Comparison of ENCODE assay signal across 14 cellular contexts in genomic region chr11:86248609-86249008, GRCh38. TPM values are rescaled to one million over a fixed set of nuclear protein-coding genes. Genes with fewer than 3 reads are reported as not detected.
A peak's percentile ranks its signal among the peaks of the same experiment; 100 is the strongest.
DNase-seq lines count a peak whose midpoint lies in the region; ATAC-seq and TF ChIP-seq lines count a peak whose summit lies in the region.
"Had no signal": no experiment of that assay in that cellular context is flagged by ENCODE, and none has a peak within 500 bp of the region (broad histone marks: within the 10 kb centered on the region; RNA-seq: fewer than 3 reads in every experiment).

No MANE protein-coding gene starts in this region.

- H2BK12ac ChIP-seq in trophoblast cell (ENCODE audit: low read length) = no peak overlapping the region

- peaks cover 8% of the 10 kb centered on the region; the same call in 1 of the 2 replicates for H4K20me1 ChIP-seq in GM23338 (replicated peaks; ENCODE audit: insufficient read depth)

- H3K4me1 Mint-ChIP-seq in GM23338 = peaks cover 33% of the 10 kb centered on the region
- peaks cover 55% of the 10 kb centered on the region for H3K4me1 Mint-ChIP-seq in activated CD8-positive, alpha-beta T cell treated with anti-CD3 and anti-CD28 coated beads, Interleukin-2, amount 10 ng/mL, durations not matched to agents 7 days and 5 days (ENCODE audit: low read depth)

- H3K27me3 ChIP-seq in GM23338 (ENCODE audit: insufficient read depth) (peaks cover 6% of the 10 kb centered on the region; the same call in 1 of the 2 replicates), trophoblast cell (ENCODE audit: insufficient read depth, low read length) (no peaks in the 10 kb centered on the region)
- H3K27me3 ChIP-seq: neutrophil, tibial artery had no signal

- no peak overlapping the region for H4K91ac ChIP-seq in trophoblast cell (ENCODE audit: low read depth, low read length)

- peak overlapping the region; percentile 51; the same call in 1 of the 3 replicates for H3K4me3 Mint-ChIP-seq in GM23338
- no peak overlapping the region for H3K4me3 Mint-ChIP-seq in activated CD8-positive, alpha-beta T cell treated with anti-CD3 and anti-CD28 coated beads, Interleukin-2, amount 10 ng/mL, durations not matched to agents 7 days and 5 days

- no peaks in the 10 kb centered on the region for H3F3A ChIP-seq in GM23338 (replicated peaks; ENCODE audit: low read depth)

- H3K79me2 ChIP-seq in GM23338 (replicated peaks; ENCODE audit: insufficient read depth) (peaks cover 83% of the 10 kb centered on the region), trophoblast cell (ENCODE audit: control insufficient read depth, insufficient read depth, low read length, poor library complexity) (peaks cover 15% of the 10 kb centered on the region)

- H2BK120ac ChIP-seq in trophoblast cell (ENCODE audit: insufficient read depth, low read length, poor library complexity) = no peak overlapping the region

- TF ChIP-seq CTCF in GM23338 (conservative IDR thresholded peaks at IDR 0.05; ENCODE audit: low read depth in 2 of 2) = no peak

- no peak overlapping the region for H2BK5ac ChIP-seq in trophoblast cell (ENCODE audit: low read depth, low read length, poor library complexity)

- no peaks in the 10 kb centered on the region for H3K9me2 ChIP-seq in GM23338 (ENCODE audit: insufficient read depth)

- CTCF ChIA-PET in activated CD8-positive, alpha-beta T cell treated with anti-CD3 and anti-CD28 coated beads, Interleukin-2, amount 10 ng/mL, durations not matched to agents 7 days and 5 days (lab: Charles Lee) = interaction anchor here (1.0 to 1.5 kb wide), 5 partner anchors 11 to 132 kb away, joined by 3 to 4 read pairs (median 3); no protein-coding TSS in a partner anchor

- H3K4me3 ChIP-seq in GM23338 (no peak overlapping the region), trophoblast cell (ENCODE audit: low read depth, low read length) (no peak overlapping the region)
- H3K4me3 ChIP-seq: lower lobe of right lung, tibial artery had no signal

- no peak overlapping the region for H4K12ac ChIP-seq in trophoblast cell (ENCODE audit: low read depth, low read length)

- H4K8ac ChIP-seq in trophoblast cell (ENCODE audit: low read depth, low read length) = no peak overlapping the region

- H3K4ac ChIP-seq in trophoblast cell (ENCODE audit: low read depth, low read length) = peak overlapping the region; percentile 99

- DNase-seq in activated T-cell treated with anti-CD3 and anti-CD28 coated beads for 48 hours (ENCODE audit: low read depth) (peak; percentile 18), GM23338 (ENCODE audit: low spot score) (peak; percentile 3), trophoblast cell (no peak), posterior cingulate gyrus (no peak), MV-4-11 (lab: John Stamatoyannopoulos, UW) (no peak), germinal center (ENCODE audit: low spot score) (no peak)
- DNase-seq in activated T-cell treated with anti-CD3 and anti-CD28 coated beads, Interleukin-2, amount 50 U/mL, for 1 hour = no peak
- no peak for DNase-seq in activated CD8-positive, alpha-beta T cell treated with anti-CD3 and anti-CD28 coated beads, Interleukin-2, amount 10 ng/mL, durations not matched to agents 7 days and 5 days
- DNase-seq: DMS153, lower lobe of right lung, NCI-H1417 treated with DMSO at 0.1 percent for 48 hours, NCI-H510A, tibial artery had no signal

- H3K27ac Mint-ChIP-seq in GM23338 = peak overlapping the region; percentile 80; the same call in 1 of the 2 replicates
- peak overlapping the region; percentile 8 for H3K27ac Mint-ChIP-seq in activated CD8-positive, alpha-beta T cell treated with anti-CD3 and anti-CD28 coated beads, Interleukin-2, amount 10 ng/mL, durations not matched to agents 7 days and 5 days

- no peak overlapping the region for H2AFZ ChIP-seq in GM23338
- H2AFZ ChIP-seq in trophoblast cell (ENCODE audit: insufficient read depth, low read length, poor library complexity) = no peak overlapping the region

- peaks cover 4% of the 10 kb centered on the region; the same call in 2 of the 3 replicates for H3K36me3 Mint-ChIP-seq in GM23338 (ENCODE audit: low read depth)
- H3K36me3 Mint-ChIP-seq in activated CD8-positive, alpha-beta T cell treated with anti-CD3 and anti-CD28 coated beads, Interleukin-2, amount 10 ng/mL, durations not matched to agents 7 days and 5 days (ENCODE audit: low read depth) = peaks cover 35% of the 10 kb centered on the region

- no peak overlapping the region for H3K23ac ChIP-seq in trophoblast cell (ENCODE audit: low read length)

- no peak overlapping the region for H3K14ac ChIP-seq in trophoblast cell (ENCODE audit: low read length)

- no peak overlapping the region for H3K9ac ChIP-seq in trophoblast cell (ENCODE audit: low read length)

- intact Hi-C loops in posterior cingulate gyrus (cut with DNase I) = no loop called here

- H3K79me1 ChIP-seq in trophoblast cell (ENCODE audit: low read length) = peaks cover 13% of the 10 kb centered on the region

- peak overlapping the region; percentile 54; the same call in 1 of the 2 replicates for H3K4me2 ChIP-seq in GM23338
- H3K4me2 ChIP-seq in trophoblast cell (ENCODE audit: low read length) = no peak overlapping the region

- no peaks in the 10 kb centered on the region for H3K9me3 ChIP-seq in trophoblast cell (ENCODE audit: insufficient read depth, low read depth, low read length)
- H3K9me3 ChIP-seq: lower lobe of right lung, neutrophil, tibial artery had no signal

- peaks cover 2% of the 10 kb centered on the region for H3K27me3 Mint-ChIP-seq in GM23338 (ENCODE audit: insufficient read depth, low read depth, poor library complexity)
- no peaks in the 10 kb centered on the region for H3K27me3 Mint-ChIP-seq in activated CD8-positive, alpha-beta T cell treated with anti-CD3 and anti-CD28 coated beads, Interleukin-2, amount 10 ng/mL, durations not matched to agents 7 days and 5 days (ENCODE audit: low read depth)

- H3K4me1 ChIP-seq in GM23338 (ENCODE audit: insufficient read depth) (peaks cover 36% of the 10 kb centered on the region), trophoblast cell (ENCODE audit: control insufficient read depth in 1 of 2, insufficient read depth in 2 of 2, low read length in 2 of 2) (no peaks in the 10 kb centered on the region)

- H2AK5ac ChIP-seq in trophoblast cell (ENCODE audit: low read length) = no peak overlapping the region

- POLR2A ChIA-PET in activated CD8-positive, alpha-beta T cell treated with anti-CD3 and anti-CD28 coated beads, Interleukin-2, amount 10 ng/mL, durations not matched to agents 7 days and 5 days (lab: Charles Lee) = no interaction called here

- ATAC-seq in GM23338 = no peak
- ATAC-seq in activated CD8-positive, alpha-beta T cell treated with anti-CD3 and anti-CD28 coated beads, Interleukin-2, amount 10 ng/mL, durations not matched to agents 7 days and 5 days = no peak
- ATAC-seq: lower lobe of right lung had no signal

- WGBS in trophoblast cell (ENCODE audit: extremely low coverage, insufficient coverage, insufficient read length) = no CpG with 5 or more reads among the region's 4 CpGs

- H3K36me3 ChIP-seq in GM23338 (ENCODE audit: insufficient read depth) (no peaks in the 10 kb centered on the region), trophoblast cell (ENCODE audit: control insufficient read depth in 1 of 2, insufficient read depth in 2 of 2, low read length in 2 of 2) (peaks cover 2 to 3% of the 10 kb centered on the region in 2 experiments)
- H3K36me3 ChIP-seq: neutrophil, tibial artery had no signal

- H3K18ac ChIP-seq in trophoblast cell (ENCODE audit: low read length) = peak overlapping the region; percentile 88

- H3K27ac ChIP-seq in GM23338 (ENCODE audit: low read depth) (no peak overlapping the region), trophoblast cell (ENCODE audit: low read depth, low read length) (no peak overlapping the region)
- H3K27ac ChIP-seq: lower lobe of right lung, neutrophil, tibial artery had no signal

- no peaks in the 10 kb centered on the region for H3K9me3 Mint-ChIP-seq in GM23338
- no peaks in the 10 kb centered on the region for H3K9me3 Mint-ChIP-seq in activated CD8-positive, alpha-beta T cell treated with anti-CD3 and anti-CD28 coated beads, Interleukin-2, amount 10 ng/mL, durations not matched to agents 7 days and 5 days (ENCODE audit: insufficient read depth)

TF ChIP-seq in GM23338, 12 proteins besides CTCF, POLR2A, EP300 and RAD21 (continues in another document):
- no peak for TF ChIP-seq EZH2phosphoT487 (IDR thresholded peaks at IDR 0.05; ENCODE audit: unreplicated experiment)
- no peak for TF ChIP-seq POLR2AphosphoS5 (IDR thresholded peaks at IDR 0.05; ENCODE audit: low read depth)
- TF ChIP-seq ETS1 (IDR thresholded peaks at IDR 0.05) = no peak

RNA-seq across cellular contexts. Expression of gene EED, which starts 4.1 kb away (rescaled TPM):
- total RNA-seq in GM23338 (2014; rRNA removed; shearing (Covaris generic)) = 26.7 and 30.7 TPM in 2 replicates
- 23.9 and 29.7 TPM in 2 replicates for polyA plus RNA-seq in GM23338 (2016; fragmentation: Nextera tagmentation; extraction: Ambion mirVana)
- total RNA-seq in activated CD8-positive, alpha-beta T cell treated with anti-CD3 and anti-CD28 coated beads, Interleukin-2, amount 10 ng/mL, durations not matched to agents 7 days and 5 days = 10 to 100 TPM; 44.8 to 48.3 TPM
- polyA plus RNA-seq in trophoblast cell (2013) = 18.9 and 20.8 TPM in 2 replicates

RNA-seq across cellular contexts. Expression of gene HIKESHI, which starts 53.4 kb away (rescaled TPM):
- total RNA-seq in GM23338 (2014; rRNA removed; shearing (Covaris generic)) = 71.2 and 76.8 TPM in 2 replicates
- 162 and 170 TPM in 2 replicates for polyA plus RNA-seq in GM23338 (2016; fragmentation: Nextera tagmentation; extraction: Ambion mirVana)
- total RNA-seq in activated CD8-positive, alpha-beta T cell treated with anti-CD3 and anti-CD28 coated beads, Interleukin-2, amount 10 ng/mL, durations not matched to agents 7 days and 5 days = 10 to 100 TPM; 45.3 to 49.9 TPM
- polyA plus RNA-seq in trophoblast cell (2013) = 77.6 and 79.3 TPM in 2 replicates

Comparison
In these comparisons a context has a peak if more than half of its experiments do, and no peak if none do; other contexts are left out.
1. DNase-seq: peak in activated T-cell treated with anti-CD3 and anti-CD28 coated beads for 48 hours (single experiment) and GM23338 (single experiment); none in activated T-cell treated with anti-CD3 and anti-CD28 coated beads, Interleukin-2, amount 50 U/mL, for 1 hour (single experiment), activated CD8-positive, alpha-beta T cell treated with anti-CD3 and anti-CD28 coated beads, Interleukin-2, amount 10 ng/mL, durations not matched to agents 7 days and 5 days (single experiment), trophoblast cell (0 of 2), posterior cingulate gyrus (0 of 10), MV-4-11 (single experiment) and germinal center (single experiment).